In genomic region chr17:73156166-73156840, GRCh38 we compare ENCODE assay signal across 1 cellular context.
A peak's percentile ranks its signal among the peaks of the same experiment; 100 is the strongest.
TF ChIP-seq lines count a peak whose summit lies in the region.

No MANE protein-coding gene starts in this region.

TF ChIP-seq in HepG2, 621 proteins besides CTCF, POLR2A, EP300 and RAD21 (continued from another document and continues in another):
- TF ChIP-seq, protein P1, sequence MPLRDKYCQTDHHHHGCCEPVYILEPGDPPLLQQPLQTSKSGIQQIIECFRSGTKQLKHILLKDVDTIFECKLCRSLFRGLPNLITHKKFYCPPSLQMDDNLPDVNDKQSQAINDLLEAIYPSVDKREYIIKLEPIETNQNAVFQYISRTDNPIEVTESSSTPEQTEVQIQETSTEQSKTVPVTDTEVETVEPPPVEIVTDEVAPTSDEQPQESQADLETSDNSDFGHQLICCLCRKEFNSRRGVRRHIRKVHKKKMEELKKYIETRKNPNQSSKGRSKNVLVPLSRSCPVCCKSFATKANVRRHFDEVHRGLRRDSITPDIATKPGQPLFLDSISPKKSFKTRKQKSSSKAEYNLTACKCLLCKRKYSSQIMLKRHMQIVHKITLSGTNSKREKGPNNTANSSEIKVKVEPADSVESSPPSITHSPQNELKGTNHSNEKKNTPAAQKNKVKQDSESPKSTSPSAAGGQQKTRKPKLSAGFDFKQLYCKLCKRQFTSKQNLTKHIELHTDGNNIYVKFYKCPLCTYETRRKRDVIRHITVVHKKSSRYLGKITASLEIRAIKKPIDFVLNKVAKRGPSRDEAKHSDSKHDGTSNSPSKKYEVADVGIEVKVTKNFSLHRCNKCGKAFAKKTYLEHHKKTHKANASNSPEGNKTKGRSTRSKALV (CRISPR knock-in tag; IDR thresholded peaks at IDR 0.05) = 0 out of 2 replicates have a peak, but pooled peaks have one; percentile 28
- TF ChIP-seq ZSCAN9 (CRISPR knock-in tag; IDR thresholded peaks at IDR 0.05; ENCODE audit: borderline replicate concordance) = 0 out of 2 replicates have a peak, but pooled peaks have one; percentile 74
- TF ChIP-seq ZNF784 (CRISPR knock-in tag; IDR thresholded peaks at IDR 0.05; ENCODE audit: borderline replicate concordance) = no peak
- TF ChIP-seq ZNF350 (CRISPR knock-in tag; IDR thresholded peaks at IDR 0.05; ENCODE audit: borderline replicate concordance, low read depth) = 0 out of 2 replicates have a peak, but pooled peaks have one; percentile 15
- peak; percentile 91 for TF ChIP-seq XRCC5 (optimal IDR thresholded peaks at IDR 0.05; ENCODE audit: low read length)
- 0 out of 2 replicates have a peak, but pooled peaks have one; percentile 58 for TF ChIP-seq ZNF446 (CRISPR knock-in tag; IDR thresholded peaks at IDR 0.05)
- TF ChIP-seq SOX13 (IDR thresholded peaks at IDR 0.05) = no peak
- TF ChIP-seq SOX13 (CRISPR knock-in tag; conservative IDR thresholded peaks at IDR 0.05 in 1 of 2, IDR thresholded peaks at IDR 0.05 in 1 of 2) = peak in 1 of 2 experiments; percentile 51; a peak in 1 of 4 replicates
- TF ChIP-seq NAIF1 (CRISPR knock-in tag; IDR thresholded peaks at IDR 0.05; ENCODE audit: borderline replicate concordance) = no peak
- peak; percentile 32; the same call in 1 of the 2 replicates for TF ChIP-seq PRDM10 (CRISPR knock-in tag; IDR thresholded peaks at IDR 0.05; ENCODE audit: low read depth)
- TF ChIP-seq, protein P2, sequence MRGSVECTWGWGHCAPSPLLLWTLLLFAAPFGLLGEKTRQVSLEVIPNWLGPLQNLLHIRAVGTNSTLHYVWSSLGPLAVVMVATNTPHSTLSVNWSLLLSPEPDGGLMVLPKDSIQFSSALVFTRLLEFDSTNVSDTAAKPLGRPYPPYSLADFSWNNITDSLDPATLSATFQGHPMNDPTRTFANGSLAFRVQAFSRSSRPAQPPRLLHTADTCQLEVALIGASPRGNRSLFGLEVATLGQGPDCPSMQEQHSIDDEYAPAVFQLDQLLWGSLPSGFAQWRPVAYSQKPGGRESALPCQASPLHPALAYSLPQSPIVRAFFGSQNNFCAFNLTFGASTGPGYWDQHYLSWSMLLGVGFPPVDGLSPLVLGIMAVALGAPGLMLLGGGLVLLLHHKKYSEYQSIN (CRISPR knock-in tag; IDR thresholded peaks at IDR 0.05; ENCODE audit: borderline replicate concordance) = no peak
- peak; percentile 64; the same call in 1 of the 2 replicates for TF ChIP-seq TFAP4 (IDR thresholded peaks at IDR 0.05; ENCODE audit: borderline replicate concordance, low read depth)
- TF ChIP-seq ZMYM3 (CRISPR knock-in tag; IDR thresholded peaks at IDR 0.05) = peak; percentile 44; the same call in 1 of the 2 replicates
- TF ChIP-seq ZNF598 (CRISPR knock-in tag; IDR thresholded peaks at IDR 0.05; ENCODE audit: borderline replicate concordance) = peak; percentile 75; the same call in 1 of the 2 replicates
- TF ChIP-seq ZNF501 (CRISPR knock-in tag; IDR thresholded peaks at IDR 0.05) = peak; percentile 94
- TF ChIP-seq, protein P3, sequence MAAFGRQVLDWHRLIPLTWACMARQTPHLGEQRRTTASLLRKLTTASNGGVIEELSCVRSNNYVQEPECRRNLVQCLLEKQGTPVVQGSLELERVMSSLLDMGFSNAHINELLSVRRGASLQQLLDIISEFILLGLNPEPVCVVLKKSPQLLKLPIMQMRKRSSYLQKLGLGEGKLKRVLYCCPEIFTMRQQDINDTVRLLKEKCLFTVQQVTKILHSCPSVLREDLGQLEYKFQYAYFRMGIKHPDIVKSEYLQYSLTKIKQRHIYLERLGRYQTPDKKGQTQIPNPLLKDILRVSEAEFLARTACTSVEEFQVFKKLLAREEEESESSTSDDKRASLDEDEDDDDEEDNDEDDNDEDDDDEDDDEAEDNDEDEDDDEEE (CRISPR knock-in tag; IDR thresholded peaks at IDR 0.05) = peak; percentile 64; the same call in 1 of the 2 replicates
- TF ChIP-seq ZNF761 (CRISPR knock-in tag; conservative IDR thresholded peaks at IDR 0.05) = peak; percentile 99
- TF ChIP-seq ZNF205 (CRISPR knock-in tag; IDR thresholded peaks at IDR 0.05) = peak; percentile 53; the same call in 1 of the 2 replicates
- 0 out of 2 replicates have a peak, but pooled peaks have one; percentile 13 for TF ChIP-seq BCL6 (CRISPR knock-in tag; IDR thresholded peaks at IDR 0.05)
- TF ChIP-seq, protein P4, sequence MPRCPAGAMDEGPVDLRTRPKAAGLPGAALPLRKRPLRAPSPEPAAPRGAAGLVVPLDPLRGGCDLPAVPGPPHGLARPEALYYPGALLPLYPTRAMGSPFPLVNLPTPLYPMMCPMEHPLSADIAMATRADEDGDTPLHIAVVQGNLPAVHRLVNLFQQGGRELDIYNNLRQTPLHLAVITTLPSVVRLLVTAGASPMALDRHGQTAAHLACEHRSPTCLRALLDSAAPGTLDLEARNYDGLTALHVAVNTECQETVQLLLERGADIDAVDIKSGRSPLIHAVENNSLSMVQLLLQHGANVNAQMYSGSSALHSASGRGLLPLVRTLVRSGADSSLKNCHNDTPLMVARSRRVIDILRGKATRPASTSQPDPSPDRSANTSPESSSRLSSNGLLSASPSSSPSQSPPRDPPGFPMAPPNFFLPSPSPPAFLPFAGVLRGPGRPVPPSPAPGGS (CRISPR knock-in tag; IDR thresholded peaks at IDR 0.05) = 0 out of 2 replicates have a peak, but pooled peaks have one; percentile 28
- TF ChIP-seq, protein P5, sequence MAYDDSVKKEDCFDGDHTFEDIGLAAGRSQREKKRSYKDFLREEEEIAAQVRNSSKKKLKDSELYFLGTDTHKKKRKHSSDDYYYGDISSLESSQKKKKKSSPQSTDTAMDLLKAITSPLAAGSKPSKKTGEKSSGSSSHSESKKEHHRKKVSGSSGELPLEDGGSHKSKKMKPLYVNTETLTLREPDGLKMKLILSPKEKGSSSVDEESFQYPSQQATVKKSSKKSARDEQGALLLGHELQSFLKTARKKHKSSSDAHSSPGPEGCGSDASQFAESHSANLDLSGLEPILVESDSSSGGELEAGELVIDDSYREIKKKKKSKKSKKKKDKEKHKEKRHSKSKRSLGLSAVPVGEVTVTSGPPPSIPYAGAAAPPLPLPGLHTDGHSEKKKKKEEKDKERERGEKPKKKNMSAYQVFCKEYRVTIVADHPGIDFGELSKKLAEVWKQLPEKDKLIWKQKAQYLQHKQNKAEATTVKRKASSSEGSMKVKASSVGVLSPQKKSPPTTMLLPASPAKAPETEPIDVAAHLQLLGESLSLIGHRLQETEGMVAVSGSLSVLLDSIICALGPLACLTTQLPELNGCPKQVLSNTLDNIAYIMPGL (CRISPR knock-in tag; IDR thresholded peaks at IDR 0.05; ENCODE audit: borderline replicate concordance in 1 of 2, low read depth in 1 of 2) = peak in 1 of 2 experiments; percentile 60; a peak in 2 of 4 replicates
- TF ChIP-seq ZFX (CRISPR knock-in tag; IDR thresholded peaks at IDR 0.05; ENCODE audit: low read depth) = peak; percentile 70; the same call in 1 of the 2 replicates
- TF ChIP-seq LCORL (IDR thresholded peaks at IDR 0.05) = no peak
- TF ChIP-seq LCORL (CRISPR knock-in tag; IDR thresholded peaks at IDR 0.05) = peak; percentile 52; the same call in 1 of the 2 replicates
- TF ChIP-seq CBX5 (CRISPR knock-in tag; IDR thresholded peaks at IDR 0.05; ENCODE audit: borderline replicate concordance) = peak; percentile 66
- TF ChIP-seq ZBTB7B (CRISPR knock-in tag; IDR thresholded peaks at IDR 0.05) = peak; percentile 50; the same call in 1 of the 2 replicates
- no peak for TF ChIP-seq NRL (CRISPR knock-in tag; IDR thresholded peaks at IDR 0.05; ENCODE audit: borderline replicate concordance)
- 0 out of 2 replicates have a peak, but pooled peaks have one; percentile 49 for TF ChIP-seq ZNF567 (CRISPR knock-in tag; IDR thresholded peaks at IDR 0.05; ENCODE audit: borderline replicate concordance)
- 0 out of 2 replicates have a peak, but pooled peaks have one; percentile 4 for TF ChIP-seq DMAP1 (CRISPR knock-in tag; IDR thresholded peaks at IDR 0.05)
- 0 out of 2 replicates have a peak, but pooled peaks have one; percentile 2 for TF ChIP-seq CSRNP1 (CRISPR knock-in tag; IDR thresholded peaks at IDR 0.05)
- no peak; the same call in 1 of the 2 replicates for TF ChIP-seq YEATS4 (CRISPR knock-in tag; IDR thresholded peaks at IDR 0.05; ENCODE audit: borderline replicate concordance)
- TF ChIP-seq, protein P6, sequence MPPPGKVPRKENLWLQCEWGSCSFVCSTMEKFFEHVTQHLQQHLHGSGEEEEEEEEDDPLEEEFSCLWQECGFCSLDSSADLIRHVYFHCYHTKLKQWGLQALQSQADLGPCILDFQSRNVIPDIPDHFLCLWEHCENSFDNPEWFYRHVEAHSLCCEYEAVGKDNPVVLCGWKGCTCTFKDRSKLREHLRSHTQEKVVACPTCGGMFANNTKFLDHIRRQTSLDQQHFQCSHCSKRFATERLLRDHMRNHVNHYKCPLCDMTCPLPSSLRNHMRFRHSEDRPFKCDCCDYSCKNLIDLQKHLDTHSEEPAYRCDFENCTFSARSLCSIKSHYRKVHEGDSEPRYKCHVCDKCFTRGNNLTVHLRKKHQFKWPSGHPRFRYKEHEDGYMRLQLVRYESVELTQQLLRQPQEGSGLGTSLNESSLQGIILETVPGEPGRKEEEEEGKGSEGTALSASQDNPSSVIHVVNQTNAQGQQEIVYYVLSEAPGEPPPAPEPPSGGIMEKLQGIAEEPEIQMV (CRISPR knock-in tag; IDR thresholded peaks at IDR 0.05; ENCODE audit: low read depth) = 0 out of 2 replicates have a peak, but pooled peaks have one; percentile 38
- TF ChIP-seq ZBED4 (CRISPR knock-in tag; IDR thresholded peaks at IDR 0.05; ENCODE audit: borderline replicate concordance) = peak; percentile 68; the same call in 1 of the 2 replicates
- TF ChIP-seq ZSCAN29 (CRISPR knock-in tag; conservative IDR thresholded peaks at IDR 0.05) = 0 out of 2 replicates have a peak, but pooled peaks have one; percentile 72
- peak; percentile 73; the same call in 1 of the 2 replicates for TF ChIP-seq ERF (CRISPR knock-in tag; IDR thresholded peaks at IDR 0.05)
